Comparison of ENCODE assay signal across 28 cellular contexts in the genomic region with DNA sequence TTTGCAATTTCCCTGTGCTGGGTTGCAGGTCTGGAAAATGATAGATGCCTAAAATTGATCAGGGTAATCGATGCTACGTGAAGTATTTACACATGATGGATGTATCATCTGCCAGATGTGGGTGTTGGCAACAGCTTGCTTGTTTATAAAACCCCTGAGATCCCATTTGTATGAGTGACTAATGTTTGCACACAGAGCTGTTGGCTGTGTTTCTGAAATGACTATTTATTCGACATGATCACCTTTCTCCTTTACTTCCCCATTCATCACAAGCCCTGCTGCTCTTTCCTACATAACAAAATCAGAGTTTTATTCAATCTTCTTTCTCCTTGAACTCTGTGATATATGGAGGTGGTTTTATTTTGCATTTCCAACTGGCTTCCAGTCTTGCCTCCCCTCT. TPM values are rescaled to one million over a fixed set of nuclear protein-coding genes. Genes with fewer than 3 reads are reported as not detected.
DNase-seq lines count a peak whose midpoint lies in the region; ATAC-seq lines count a peak whose summit lies in the region.
"Had no signal": no experiment of that assay in that cellular context is flagged by ENCODE, and none has a peak within 500 bp of the region (broad histone marks: within the 10 kb centered on the region; RNA-seq: fewer than 3 reads in every experiment).

No MANE protein-coding gene starts in this region.

- peaks cover 45% of the 10 kb centered on the region for H3K27me3 Mint-ChIP-seq in T-helper 17 cell

- peak; percentile 11 for DNase-seq in NCI-H1694 treated with DMSO at 0.1 percent for 48 hours (lab: John Stamatoyannopoulos, UW)
- DNase-seq in NCI-H1694 (lab: John Stamatoyannopoulos, UW): no peak
- peak; percentile 85 for DNase-seq in NCI-H2029 treated with DMSO at 0.1 percent for 48 hours (lab: John Stamatoyannopoulos, UW)
- no peak for DNase-seq in T-helper 17 cell
- DNase-seq in left lobe of liver (ENCODE audit: low spot score): peak; percentile 1
- no peak for DNase-seq in NOMO-1 treated with DMSO at 0.1 percent for 48 hours (lab: John Stamatoyannopoulos, UW; ENCODE audit: unreplicated experiment)
- DNase-seq in NCI-H187 (lab: John Stamatoyannopoulos, UW): no peak
- no peak for DNase-seq in D341Med (ENCODE audit: low spot score)
- DNase-seq: activated CD4-positive, alpha-beta T cell treated with anti-CD3 and anti-CD28 coated beads for 36 hours; activated naive CD4-positive, alpha-beta T cell treated with anti-CD3 and anti-CD28 coated beads, Interleukin-2, amount 10 ng/mL, durations not matched to agents 7 days and 5 days; activated T-cell treated with anti-CD3 and anti-CD28 coated beads, Interleukin-2, amount 50 U/mL, for 48 hours; amygdala; Caco-2; effector memory CD8-positive, alpha-beta T cell; esophagus squamous epithelium; GM23248; HFFc6; IMR-90; NCI-H2171; right cardiac atrium; spleen; stimulated activated CD4-positive, alpha-beta T cell treated with anti-CD3 and anti-CD28 coated beads, Interleukin-2, amount 100 ng/mL, for 48 hours; substantia nigra; upper lobe of left lung had no signal

- ATAC-seq in T-helper 17 cell (no peak), left lobe of liver (no peak)
- ATAC-seq: activated CD4-positive, alpha-beta T cell treated with anti-CD3 and anti-CD28 coated beads for 36 hours; effector memory CD8-positive, alpha-beta T cell; right cardiac atrium; stimulated activated effector memory CD8-positive, alpha-beta T cell treated with anti-CD3 and anti-CD28 coated beads, Interleukin-12 subunit alpha, Interleukin-12 subunit beta, amount 100 ng/mL, for 72 hours had no signal

- H3K9me3 ChIP-seq in T-helper 17 cell (ENCODE audit: control insufficient read depth, low read length, poor library complexity, severe bottlenecking): no peaks in the 10 kb centered on the region
- H3K9me3 ChIP-seq: breast epithelium, Caco-2, esophagus squamous epithelium, spleen, upper lobe of left lung had no signal

- H3K27ac Mint-ChIP-seq in T-helper 17 cell: peak overlapping the region; percentile 47
- H3K27ac Mint-ChIP-seq: activated CD4-positive, alpha-beta T cell treated with anti-CD3 and anti-CD28 coated beads for 36 hours; activated naive CD4-positive, alpha-beta T cell treated with anti-CD3 and anti-CD28 coated beads, Interleukin-2, amount 10 ng/mL, durations not matched to agents 7 days and 5 days; B cell; effector memory CD8-positive, alpha-beta T cell; HFFc6; stimulated activated effector memory CD8-positive, alpha-beta T cell treated with anti-CD3 and anti-CD28 coated beads, Interleukin-12 subunit alpha, Interleukin-12 subunit beta, amount 100 ng/mL, for 72 hours; T-helper 1 cell treated with Interleukin-12 subunit alpha and Interleukin-12 subunit beta and Interleukin-4 antibody, amounts not matched to agents 30 μg/mL and 1 μg/mL, for 36 hours had no signal

- H3K4me1 Mint-ChIP-seq in T-helper 17 cell: no peaks in the 10 kb centered on the region
- H3K4me1 Mint-ChIP-seq: activated CD4-positive, alpha-beta T cell treated with anti-CD3 and anti-CD28 coated beads for 36 hours; activated naive CD4-positive, alpha-beta T cell treated with anti-CD3 and anti-CD28 coated beads, Interleukin-2, amount 10 ng/mL, durations not matched to agents 7 days and 5 days; B cell; stimulated activated effector memory CD8-positive, alpha-beta T cell treated with anti-CD3 and anti-CD28 coated beads, Interleukin-12 subunit alpha, Interleukin-12 subunit beta, amount 100 ng/mL, for 72 hours had no signal

- H3K36me3 Mint-ChIP-seq in T-helper 17 cell (ENCODE audit: low read depth): peaks cover 3% of the 10 kb centered on the region
- H3K36me3 Mint-ChIP-seq: activated naive CD4-positive, alpha-beta T cell treated with anti-CD3 and anti-CD28 coated beads, Interleukin-2, amount 10 ng/mL, durations not matched to agents 7 days and 5 days; stimulated activated effector memory CD8-positive, alpha-beta T cell treated with anti-CD3 and anti-CD28 coated beads, Interleukin-12 subunit alpha, Interleukin-12 subunit beta, amount 100 ng/mL, for 72 hours had no signal

- no peak overlapping the region for H3K4me3 Mint-ChIP-seq in T-helper 17 cell
- H3K4me3 Mint-ChIP-seq: activated CD4-positive, alpha-beta T cell treated with anti-CD3 and anti-CD28 coated beads for 36 hours; activated naive CD4-positive, alpha-beta T cell treated with anti-CD3 and anti-CD28 coated beads, Interleukin-2, amount 10 ng/mL, durations not matched to agents 7 days and 5 days; B cell; effector memory CD8-positive, alpha-beta T cell; HFFc6; stimulated activated effector memory CD8-positive, alpha-beta T cell treated with anti-CD3 and anti-CD28 coated beads, Interleukin-12 subunit alpha, Interleukin-12 subunit beta, amount 100 ng/mL, for 72 hours; T-helper 1 cell treated with Interleukin-12 subunit alpha and Interleukin-12 subunit beta and Interleukin-4 antibody, amounts not matched to agents 30 μg/mL and 1 μg/mL, for 36 hours had no signal

RNA-seq across cellular contexts. Expression of a gene that starts 50.5 kb away (rescaled TPM):
- 1 to 10 TPM in 1 of 2 donors, under 1 TPM in 1; 0.65 to 1.5 TPM for total RNA-seq in T-helper 17 cell
- 14.1 TPM for total RNA-seq in left lobe of liver

Comparison
In these comparisons a context has a peak if more than half of its experiments do, and no peak if none do; other contexts are left out.
1. DNase-seq: peak in NCI-H1694 treated with DMSO at 0.1 percent for 48 hours (single experiment), NCI-H2029 treated with DMSO at 0.1 percent for 48 hours (single experiment) and left lobe of liver (single experiment); none in NCI-H1694 (single experiment), T-helper 17 cell (0 of 3), NOMO-1 treated with DMSO at 0.1 percent for 48 hours (single experiment), NCI-H187 (0 of 2) and D341Med (single experiment).